Comparison of ENCODE assay signal across 11 cellular contexts in the genomic region with DNA sequence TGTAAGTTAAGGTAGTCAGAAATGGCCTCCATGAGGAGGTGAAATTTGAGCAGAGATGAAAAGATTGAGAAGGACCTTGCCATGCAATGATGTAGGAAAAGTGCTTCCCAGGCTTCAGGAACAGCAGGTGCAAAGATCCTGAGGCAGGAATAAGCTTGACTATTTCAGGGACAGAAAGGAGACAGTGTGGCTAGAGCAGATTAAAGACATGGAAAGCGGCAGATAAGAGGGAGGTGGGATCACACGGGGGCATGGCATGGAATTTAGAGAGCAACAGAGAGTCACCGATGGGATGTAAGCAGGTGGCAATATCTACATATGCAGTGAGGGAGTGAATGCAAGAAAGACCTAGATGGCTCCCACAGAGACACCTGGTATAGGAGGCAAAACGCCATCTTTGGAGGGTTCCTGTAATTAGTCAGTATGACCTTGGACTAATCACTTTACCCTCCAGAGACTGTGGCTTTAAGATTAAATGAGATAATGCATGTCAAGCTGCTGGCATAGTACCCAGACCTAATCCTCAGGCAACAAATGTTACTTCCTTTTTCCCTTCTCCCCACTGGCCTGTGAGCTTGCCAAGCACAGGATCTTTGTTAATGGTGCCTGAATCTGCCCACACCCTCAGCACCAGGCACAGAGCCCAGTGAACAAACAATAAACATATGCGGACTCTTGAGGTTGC. TPM values are rescaled to one million over a fixed set of nuclear protein-coding genes. Genes with fewer than 3 reads are reported as not detected.
DNase-seq lines count a peak whose midpoint lies in the region; TF ChIP-seq lines count a peak whose summit lies in the region.
"Had no signal": no experiment of that assay in that cellular context is flagged by ENCODE, and none has a peak within 500 bp of the region (broad histone marks: within the 10 kb centered on the region; RNA-seq: fewer than 3 reads in every experiment).

No MANE protein-coding gene starts in this region.

- H3K4me3 ChIP-seq in Peyer's patch = no peak overlapping the region
- no peak overlapping the region for H3K4me3 ChIP-seq in testis
- H3K4me3 ChIP-seq: SJSA1 had no signal

- TF ChIP-seq POLR2A in Peyer's patch (IDR thresholded peaks at IDR 0.05) (no peak), testis (IDR thresholded peaks at IDR 0.05) (no peak)

- peaks cover 0 to 26% (median 3%) of the 10 kb centered on the region in 4 donors for H3K4me1 ChIP-seq in Peyer's patch
- peaks cover 13% of the 10 kb centered on the region for H3K4me1 ChIP-seq in testis
- H3K4me1 ChIP-seq: SJSA1 had no signal

- WGBS in testis, 2 donors = 45 to 64% methylated on average over 5 of the region's 5 CpGs

- H3K9me3 ChIP-seq in Peyer's patch (no peaks in the 10 kb centered on the region), testis (no peaks in the 10 kb centered on the region)
- H3K9me3 ChIP-seq: SJSA1 had no signal

- H3K36me3 ChIP-seq in Peyer's patch = no peaks in the 10 kb centered on the region
- H3K36me3 ChIP-seq in testis (ENCODE audit: low read depth, missing control alignments) = no peaks in the 10 kb centered on the region
- H3K36me3 ChIP-seq: SJSA1 had no signal

- intact Hi-C loops in testis (cut with DNase I; ENCODE audit: low total_unique reads) = no loop called here

- TF ChIP-seq CTCF in Peyer's patch (IDR thresholded peaks at IDR 0.05) (no peak), testis (IDR thresholded peaks at IDR 0.05) (no peak)

- peak overlapping the region in 1 of 4 donors; percentile 58 for H3K27ac ChIP-seq in Peyer's patch
- peak overlapping the region in 1 of 2 donors; percentile 44 for H3K27ac ChIP-seq in testis
- H3K27ac ChIP-seq: SJSA1 had no signal

- peak; percentile 47 for DNase-seq in DMS153 (lab: John Stamatoyannopoulos, UW)
- DNase-seq in DMS153 treated with DMSO at 0.1 percent for 48 hours (lab: John Stamatoyannopoulos, UW; ENCODE audit: unreplicated experiment) = no peak
- DNase-seq in Peyer's patch = peak in 2 of 3 donors; percentile 57 to 68
- DNase-seq in fibroblast of the conjunctiva (ENCODE audit: low read depth) = peak; percentile 93
- peak; percentile 40 for DNase-seq in testis
- no peak for DNase-seq in NCI-H2107 treated with DMSO at 0.1 percent for 48 hours (lab: John Stamatoyannopoulos, UW; ENCODE audit: unreplicated experiment)
- no peak for DNase-seq in NAMALWA (ENCODE audit: low spot score)
- no peak for DNase-seq in effector CD4-positive, alpha-beta T cell
- DNase-seq: 8988T; stimulated activated CD4-positive, alpha-beta T cell treated with anti-CD3 and anti-CD28 coated beads, Interleukin-4, amount 100 ng/mL, for 4 hours had no signal

- H3K27me3 ChIP-seq in Peyer's patch (no peaks in the 10 kb centered on the region), testis (no peaks in the 10 kb centered on the region)
- H3K27me3 ChIP-seq: SJSA1 had no signal

RNA-seq across cellular contexts. Expression of a gene that starts 24.6 kb away (rescaled TPM):
- total RNA-seq in Peyer's patch = 10 to 100 TPM; 13.2 to 25.5 (median 19.8) TPM
- total RNA-seq in testis = 10 to 100 TPM; 14.6 to 23.7 TPM
- 34.8 TPM for polyA plus RNA-seq in testis (ENCODE audit: insufficient read depth, low read depth, low replicate concordance)

RNA-seq across cellular contexts. Expression of a gene that starts 52.9 kb away (rescaled TPM):
- total RNA-seq in Peyer's patch = 100 to 1,000 TPM in 2 of 4 donors, 10 to 100 TPM in 2; 27.2 to 152 (median 87.2) TPM
- total RNA-seq in testis = 10 to 100 TPM; 17.1 to 30.2 TPM
- polyA plus RNA-seq in testis (ENCODE audit: insufficient read depth, low read depth, low replicate concordance) = 25.9 TPM

Comparison
In these comparisons a context has a peak if more than half of its experiments do, and no peak if none do; other contexts are left out.
1. DNase-seq: peak in DMS153 (single experiment), Peyer's patch (2 of 3), fibroblast of the conjunctiva (single experiment) and testis (single experiment); none in DMS153 treated with DMSO at 0.1 percent for 48 hours (single experiment), NCI-H2107 treated with DMSO at 0.1 percent for 48 hours (single experiment), NAMALWA (single experiment) and effector CD4-positive, alpha-beta T cell (single experiment).